In genomic region chr13:50078512-50079277, GRCh38 we compare ENCODE assay signal across 9 cellular contexts.
DNase-seq lines count a peak whose midpoint lies in the region; ATAC-seq and TF ChIP-seq lines count a peak whose summit lies in the region.
"Had no signal": no experiment of that assay in that cellular context is flagged by ENCODE, and none has a peak within 500 bp of the region (broad histone marks: within the 10 kb centered on the region; RNA-seq: fewer than 3 reads in every experiment).

No MANE protein-coding gene starts in this region.

- peaks cover 10% of the 10 kb centered on the region for H3K27me3 Mint-ChIP-seq in endodermal cell (ENCODE audit: insufficient read depth)

- intact Hi-C loops in left colon (cut with DNase I, micrococcal nuclease) = no loop called here

- ATAC-seq in left colon = no peak
- no peak for ATAC-seq in GM21717 (IDR thresholded peaks at IDR 0.05; ENCODE audit: unreplicated experiment)

- no peaks in the 10 kb centered on the region for H3K9me3 ChIP-seq in endodermal cell (ENCODE audit: control insufficient read depth, low read length)

- H3K36me3 Mint-ChIP-seq in endodermal cell (ENCODE audit: low read depth) = no peaks in the 10 kb centered on the region

- H3K27me3 ChIP-seq in endodermal cell (ENCODE audit: control insufficient read depth, insufficient read depth, low read length, poor library complexity, severe bottlenecking) = no peaks in the 10 kb centered on the region

- peak overlapping the region; percentile 96 for H3K4me3 Mint-ChIP-seq in endodermal cell

- no peak overlapping the region for H3K9ac ChIP-seq in endodermal cell (ENCODE audit: extremely low read depth, low read length, poor library complexity, severe bottlenecking)

- TF ChIP-seq CTCF in GM12875 (IDR thresholded peaks at IDR 0.05; ENCODE audit: borderline replicate concordance, insufficient read depth, low read depth, low read length) (no peak), endodermal cell (conservative IDR thresholded peaks at IDR 0.05) (no peak)

- no peak overlapping the region for H3K27ac ChIP-seq in endodermal cell (ENCODE audit: low read depth, low read length)

- H3K4me3 ChIP-seq in GM12875 (ENCODE audit: low read depth, low read length) (peak overlapping the region; percentile 72), endodermal cell (ENCODE audit: low read length) (peak overlapping the region; percentile 86), skeletal muscle cell (ENCODE audit: low read depth, low read length) (peak overlapping the region; percentile 0)

- no peaks in the 10 kb centered on the region for H3K9me3 Mint-ChIP-seq in endodermal cell

- 100% methylated on average over 1 of the region's 3 CpGs; no CpG with 5 or more reads in 1 of the 2 experiments for WGBS in endodermal cell (ENCODE audit: insufficient coverage in 1 of 2, insufficient read length in 1 of 2), 2 experiments

- H3K36me3 ChIP-seq in endodermal cell (ENCODE audit: control insufficient read depth, insufficient read depth, low read length) = peaks cover 12% of the 10 kb centered on the region

- peaks cover 9% of the 10 kb centered on the region for H3K4me1 Mint-ChIP-seq in endodermal cell

- no peaks in the 10 kb centered on the region for H3K4me1 ChIP-seq in endodermal cell (ENCODE audit: control insufficient read depth, insufficient read depth, low read length)

- DNase-seq in OCI-M1 (lab: John Stamatoyannopoulos, UW) = peak; percentile 54
- DNase-seq in endodermal cell = no peak
- DNase-seq in skeletal muscle cell (ENCODE audit: low read depth) = no peak
- DNase-seq in GM03348 (ENCODE audit: low spot score) = no peak
- no peak for DNase-seq in left colon
- DNase-seq: KG1; stimulated activated CD4-positive, alpha-beta T cell treated with anti-CD3 and anti-CD28 coated beads, Interleukin-2, amount 100 ng/mL, for 48 hours had no signal

- H3K27ac Mint-ChIP-seq in endodermal cell = no peak overlapping the region

Comparison
In these comparisons a context has a peak if more than half of its experiments do, and no peak if none do; other contexts are left out.
1. H3K4me3 ChIP-seq: peak in every context shown above with its lines; median percentile 86 in endodermal cell; 72 in GM12875; 0 in skeletal muscle cell.